In the genomic region with DNA sequence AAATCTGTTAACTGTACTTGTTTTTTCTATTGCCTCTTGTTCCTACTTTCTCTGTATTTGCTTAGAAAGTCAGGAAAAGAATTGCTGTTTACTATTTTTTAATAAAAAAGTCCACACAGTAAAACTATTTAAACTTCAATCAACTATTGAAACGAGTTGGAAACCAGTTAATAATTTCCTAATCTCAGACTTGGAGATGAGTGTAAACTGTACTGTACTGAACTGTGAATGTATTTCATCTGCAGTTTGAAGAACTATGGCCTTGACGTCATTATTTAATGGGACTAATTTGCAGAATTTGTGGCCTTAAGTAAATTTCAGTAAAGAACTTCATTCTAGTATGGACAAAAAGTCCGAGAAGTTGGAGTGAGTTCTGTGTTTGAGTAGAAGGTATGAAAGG, we compare ENCODE assay signal across 17 cellular contexts.
"Had no signal": no experiment of that assay in that cellular context is flagged by ENCODE, and none has a peak within 500 bp of the region (broad histone marks: within the 10 kb centered on the region; RNA-seq: fewer than 3 reads in every experiment).

No MANE protein-coding gene starts in this region.

- H3K9me3 Mint-ChIP-seq: activated B cell treated with CpG ODN at 0.5 μM for 24 hours; activated CD4-positive, alpha-beta memory T cell treated with anti-CD3 and anti-CD28 coated beads for 36 hours; activated naive CD8-positive, alpha-beta T cell treated with anti-CD3 and anti-CD28 coated beads for 36 hours; naive B cell; T-cell had no signal

- H3K36me3 ChIP-seq: thoracic aorta had no signal

- H3K4me3 ChIP-seq: dorsolateral prefrontal cortex, mucosa of descending colon, SK-N-MC, thoracic aorta had no signal

- DNase-seq: activated B cell treated with CpG ODN at 0.5 μM for 24 hours; activated CD4-positive, alpha-beta memory T cell treated with anti-CD3 and anti-CD28 coated beads for 36 hours; activated CD4-positive, alpha-beta T cell treated with anti-CD3 and anti-CD28 coated beads for 4 hours; activated naive CD8-positive, alpha-beta T cell treated with anti-CD3 and anti-CD28 coated beads for 36 hours; activated T-cell treated with anti-CD3 and anti-CD28 coated beads for 4 hours; amniotic stem cell; caudate nucleus; dorsolateral prefrontal cortex; kidney; left ventricle myocardium superior; mucosa of descending colon; naive B cell; stimulated activated CD4-positive, alpha-beta T cell treated with anti-CD3 and anti-CD28 coated beads, Interleukin-4, amount 100 ng/mL, for 1 hour; T-cell had no signal

- FAIRE-seq: colon, kidney had no signal

- H3K27ac Mint-ChIP-seq: activated B cell treated with CpG ODN at 0.5 μM for 24 hours; activated CD4-positive, alpha-beta memory T cell treated with anti-CD3 and anti-CD28 coated beads for 36 hours; activated naive CD8-positive, alpha-beta T cell treated with anti-CD3 and anti-CD28 coated beads for 36 hours; naive B cell; T-cell had no signal

- H3K27me3 ChIP-seq: dorsolateral prefrontal cortex had no signal

- H3K36me3 Mint-ChIP-seq: activated CD4-positive, alpha-beta memory T cell treated with anti-CD3 and anti-CD28 coated beads for 36 hours; activated naive CD8-positive, alpha-beta T cell treated with anti-CD3 and anti-CD28 coated beads for 36 hours had no signal

- H3K9me3 ChIP-seq: mucosa of descending colon, thoracic aorta had no signal

- H3K27ac ChIP-seq: dorsolateral prefrontal cortex, SK-N-MC, thoracic aorta had no signal

- H3K4me3 Mint-ChIP-seq: activated B cell treated with CpG ODN at 0.5 μM for 24 hours; activated CD4-positive, alpha-beta memory T cell treated with anti-CD3 and anti-CD28 coated beads for 36 hours; activated naive CD8-positive, alpha-beta T cell treated with anti-CD3 and anti-CD28 coated beads for 36 hours; naive B cell; T-cell had no signal

- ATAC-seq: left ventricle myocardium superior, mucosa of descending colon, T-cell had no signal

- H3K27me3 Mint-ChIP-seq: activated B cell treated with CpG ODN at 0.5 μM for 24 hours; activated CD4-positive, alpha-beta memory T cell treated with anti-CD3 and anti-CD28 coated beads for 36 hours; activated naive CD8-positive, alpha-beta T cell treated with anti-CD3 and anti-CD28 coated beads for 36 hours; naive B cell; T-cell had no signal
